In genomic region chr1:223717695-223718363, GRCh38 we compare ENCODE assay signal across 1 cellular context.
TF ChIP-seq lines count a peak whose summit lies in the region.

No MANE protein-coding gene starts in this region.

TF ChIP-seq in HCT116, 20 proteins besides CTCF, POLR2A, EP300 and RAD21 (continued from another document):
- TF ChIP-seq, protein P1, sequence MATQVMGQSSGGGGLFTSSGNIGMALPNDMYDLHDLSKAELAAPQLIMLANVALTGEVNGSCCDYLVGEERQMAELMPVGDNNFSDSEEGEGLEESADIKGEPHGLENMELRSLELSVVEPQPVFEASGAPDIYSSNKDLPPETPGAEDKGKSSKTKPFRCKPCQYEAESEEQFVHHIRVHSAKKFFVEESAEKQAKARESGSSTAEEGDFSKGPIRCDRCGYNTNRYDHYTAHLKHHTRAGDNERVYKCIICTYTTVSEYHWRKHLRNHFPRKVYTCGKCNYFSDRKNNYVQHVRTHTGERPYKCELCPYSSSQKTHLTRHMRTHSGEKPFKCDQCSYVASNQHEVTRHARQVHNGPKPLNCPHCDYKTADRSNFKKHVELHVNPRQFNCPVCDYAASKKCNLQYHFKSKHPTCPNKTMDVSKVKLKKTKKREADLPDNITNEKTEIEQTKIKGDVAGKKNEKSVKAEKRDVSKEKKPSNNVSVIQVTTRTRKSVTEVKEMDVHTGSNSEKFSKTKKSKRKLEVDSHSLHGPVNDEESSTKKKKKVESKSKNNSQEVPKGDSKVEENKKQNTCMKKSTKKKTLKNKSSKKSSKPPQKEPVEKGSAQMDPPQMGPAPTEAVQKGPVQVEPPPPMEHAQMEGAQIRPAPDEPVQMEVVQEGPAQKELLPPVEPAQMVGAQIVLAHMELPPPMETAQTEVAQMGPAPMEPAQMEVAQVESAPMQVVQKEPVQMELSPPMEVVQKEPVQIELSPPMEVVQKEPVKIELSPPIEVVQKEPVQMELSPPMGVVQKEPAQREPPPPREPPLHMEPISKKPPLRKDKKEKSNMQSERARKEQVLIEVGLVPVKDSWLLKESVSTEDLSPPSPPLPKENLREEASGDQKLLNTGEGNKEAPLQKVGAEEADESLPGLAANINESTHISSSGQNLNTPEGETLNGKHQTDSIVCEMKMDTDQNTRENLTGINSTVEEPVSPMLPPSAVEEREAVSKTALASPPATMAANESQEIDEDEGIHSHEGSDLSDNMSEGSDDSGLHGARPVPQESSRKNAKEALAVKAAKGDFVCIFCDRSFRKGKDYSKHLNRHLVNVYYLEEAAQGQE (IDR thresholded peaks at IDR 0.05; ENCODE audit: low read depth) = no peak
- TF ChIP-seq SRF (IDR thresholded peaks at IDR 0.05; ENCODE audit: low read depth) = no peak
